ENCODE assay signal across 23 cellular contexts in the genomic region with DNA sequence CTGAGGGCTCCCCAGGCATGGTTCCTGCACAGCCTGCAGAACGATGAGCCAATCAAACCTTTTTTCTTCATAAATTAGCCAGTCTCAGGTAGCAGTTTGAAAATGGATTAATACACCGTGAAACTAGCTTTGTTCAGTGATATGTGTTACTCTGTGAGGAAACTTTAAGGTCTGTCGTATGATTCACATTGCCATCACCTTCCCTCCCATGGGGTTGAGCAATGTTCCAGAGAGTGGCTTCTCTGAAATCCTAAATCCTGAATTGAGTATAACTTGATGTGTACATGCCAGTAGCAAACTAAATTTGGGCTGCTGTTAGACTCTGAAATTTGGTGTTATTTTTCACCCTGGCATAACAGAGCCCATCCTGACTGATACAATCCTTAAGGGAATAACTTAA.
"Had no signal": no experiment of that assay in that cellular context is flagged by ENCODE, and none has a peak within 500 bp of the region (broad histone marks: within the 10 kb centered on the region; RNA-seq: fewer than 3 reads in every experiment).

No MANE protein-coding gene starts in this region.

- H3K4me3 ChIP-seq: Peyer's patch had no signal

- ATAC-seq: activated T-cell treated with anti-CD3 and anti-CD28 coated beads, Interleukin-2, amount 50 U/mL, for 4 hours; activated T-helper 17 cell treated with anti-CD3 and anti-CD28 coated beads, Interleukin-2, amount 50 U/mL, for 72 hours had no signal

- H3K27ac ChIP-seq: brain microvascular endothelial cell, Peyer's patch had no signal

- H3K27me3 ChIP-seq: brain microvascular endothelial cell, Peyer's patch had no signal

- DNase-seq: activated B cell treated with CpG ODN at 0.5 μM for 24 hours; activated CD4-positive, alpha-beta T cell treated with anti-CD3 and anti-CD28 coated beads for 1 hour; activated CD4-positive, alpha-beta T cell treated with anti-CD3 and anti-CD28 coated beads, Interleukin-2, amount 10 ng/mL, durations not matched to agents 24 days and 14 days; activated CD4-positive, alpha-beta T cell treated with anti-CD3 and anti-CD28 coated beads, Interleukin-2, amount 50 U/mL, for 48 hours; activated CD8-positive, alpha-beta memory T cell treated with anti-CD3 and anti-CD28 coated beads for 24 hours; activated gamma-delta T cell treated with Interleukin-2 at 50 U/mL for 16 hours; activated naive CD4-positive, alpha-beta T cell treated with anti-CD3 and anti-CD28 coated beads, Interleukin-2, amount 10 ng/mL, durations not matched to agents 7 days and 5 days; activated naive CD8-positive, alpha-beta T cell treated with anti-CD3 and anti-CD28 coated beads for 36 hours; activated T-cell treated with anti-CD3 and anti-CD28 coated beads, Interleukin-2, amount 50 U/mL, for 4 hours; brain microvascular endothelial cell; caudate nucleus; MM.1S; NCI-H1105; NCI-H1436; NCI-H1694 treated with DMSO at 0.1 percent for 48 hours; NCI-H2029 treated with DMSO at 0.1 percent for 48 hours; NCI-H345; NCI-H510A; NCI-H526 treated with DMSO at 0.1 percent for 48 hours; NCI-H82; Peyer's patch; SHP77 treated with DMSO at 0.1 percent for 48 hours had no signal

- H3K9me3 ChIP-seq: Peyer's patch had no signal

- H3K4me1 ChIP-seq: Peyer's patch had no signal

- H3K36me3 ChIP-seq: brain microvascular endothelial cell, Peyer's patch had no signal
